ENCODE assay signal across 9 cellular contexts in the genomic region with DNA sequence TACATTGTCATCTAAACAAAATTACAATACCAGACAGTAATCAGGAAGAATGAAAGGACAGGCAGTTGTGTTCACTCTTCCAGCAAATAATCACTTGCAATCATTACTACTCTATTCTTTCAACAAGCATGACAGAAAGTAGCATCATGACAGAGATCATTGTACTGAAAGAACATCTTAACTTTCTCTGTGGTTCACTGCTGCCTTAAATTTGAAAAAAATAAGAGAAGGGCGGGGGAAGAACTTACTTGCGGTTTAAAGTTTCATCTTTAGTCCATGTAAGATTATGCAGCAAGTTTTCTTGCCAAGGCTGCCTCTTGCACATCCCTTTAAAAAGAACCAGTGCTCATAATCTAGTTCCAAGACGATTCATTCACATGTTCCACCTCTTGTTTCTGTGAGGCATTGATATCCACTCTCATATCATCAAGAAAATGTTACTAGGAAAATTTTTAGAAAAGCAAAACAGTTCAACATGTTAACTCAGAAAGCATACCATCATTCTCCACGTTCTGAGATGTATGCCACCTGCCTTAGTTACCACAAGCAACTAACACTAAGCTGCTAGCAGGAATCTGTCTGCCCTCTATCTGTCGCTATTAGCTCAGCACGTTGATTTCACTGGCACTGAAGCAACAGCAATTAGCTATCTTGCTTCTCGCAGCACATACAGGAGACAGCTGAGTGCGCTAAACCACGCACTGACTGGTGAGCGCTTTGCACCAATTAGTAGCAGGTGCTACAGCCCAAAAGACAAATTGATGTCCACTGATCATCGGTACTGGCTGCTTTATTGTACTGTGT. TPM values are rescaled to one million over a fixed set of nuclear protein-coding genes. Genes with fewer than 3 reads are reported as not detected.
A peak's percentile ranks its signal among the peaks of the same experiment; 100 is the strongest.
DNase-seq lines count a peak whose midpoint lies in the region; ATAC-seq and TF ChIP-seq lines count a peak whose summit lies in the region.
"Had no signal": no experiment of that assay in that cellular context is flagged by ENCODE, and none has a peak within 500 bp of the region (broad histone marks: within the 10 kb centered on the region; RNA-seq: fewer than 3 reads in every experiment).

A gene (minus strand): TSS at position 555 of the 804 bp plus-strand sequence. CDS start 136,969 bp downstream, outside the sequence.

- no peak within 1 kb of the TSS for H2BK5ac ChIP-seq in H9 (ENCODE audit: insufficient read length, low read length)

- no peak within 1 kb of the TSS for H3K23ac ChIP-seq in H9 (ENCODE audit: insufficient read length, low read depth, low read length)

- H4K8ac ChIP-seq in H9 (replicated peaks; ENCODE audit: insufficient read length, low read depth, low read length) = no peak within 1 kb of the TSS

- no peaks in the 10 kb centered on the region for H3K4me1 ChIP-seq in H9 (ENCODE audit: insufficient read depth, low read length)
- no peaks in the 10 kb centered on the region for H3K4me1 ChIP-seq in psoas muscle

- H3K27me3 Mint-ChIP-seq in H9 (ENCODE audit: low read depth) = peaks cover 2% of the 10 kb centered on the region; the same call in 1 of the 2 replicates

- no peak within 1 kb of the TSS for H3K56ac ChIP-seq in H9 (ENCODE audit: insufficient read length, low read depth, low read length)

- no peak within 1 kb of the TSS for H3K4ac ChIP-seq in H9 (ENCODE audit: low read depth, low read length)

- H3K36me3 Mint-ChIP-seq in H9 (ENCODE audit: insufficient read depth in 1 of 3, low read depth in 3 of 3) = no peaks in the 10 kb centered on the region

- H4K91ac ChIP-seq in H9 (ENCODE audit: insufficient read length, low read depth, low read length) = no peak within 1 kb of the TSS

- no peak within 1 kb of the TSS for H3T11ph ChIP-seq in H9 (ENCODE audit: low read length)

- DNase-seq in H9 = peak; percentile 74
- peak; percentile 37 for DNase-seq in NCI-H82 treated with DMSO at 0.1 percent for 48 hours (lab: John Stamatoyannopoulos, UW; ENCODE audit: unreplicated experiment)
- peak; percentile 24 for DNase-seq in fibroblast of pulmonary artery (ENCODE audit: low read depth)
- no peak for DNase-seq in psoas muscle
- DNase-seq in SKM-1 (lab: John Stamatoyannopoulos, UW; ENCODE audit: unreplicated experiment) = no peak
- no peak for DNase-seq in cortex of kidney (lab: John Stamatoyannopoulos, UW)
- DNase-seq in HK-2 (ENCODE audit: unreplicated experiment) = no peak
- DNase-seq: activated gamma-delta T cell treated with Interleukin-2 at 50 U/mL for 16 hours had no signal

- H4K5ac ChIP-seq in H9 (ENCODE audit: insufficient read length, low read depth, low read length) = no peak within 1 kb of the TSS

- H3K36me3 ChIP-seq in psoas muscle (ENCODE audit: insufficient read depth in 1 of 2, low read depth in 1 of 2) = no peaks in the 10 kb centered on the region

- no peak within 1 kb of the TSS for H3K4me3 Mint-ChIP-seq in H9

- H4K20me1 ChIP-seq in H9 (ENCODE audit: control insufficient read depth, insufficient read depth, insufficient read length) = no peaks in the 10 kb centered on the region

- peak; percentile 66 for TF ChIP-seq CTCF in H9 (conservative IDR thresholded peaks at IDR 0.05)
- TF ChIP-seq CTCF in fibroblast of pulmonary artery (IDR thresholded peaks at IDR 0.05; ENCODE audit: low read length, missing control alignments) = peak; percentile 38
- peak; percentile 14 for TF ChIP-seq CTCF in psoas muscle (IDR thresholded peaks at IDR 0.05)

- H3K27me3 ChIP-seq in H9 (ENCODE audit: insufficient read depth, low read length) (no peaks in the 10 kb centered on the region), psoas muscle (ENCODE audit: insufficient read depth in 3 of 3, low read length in 2 of 3) (no peaks in the 10 kb centered on the region)

- no peak within 1 kb of the TSS for H2BK12ac ChIP-seq in H9 (ENCODE audit: insufficient read length, low read depth, low read length)

- H2AK5ac ChIP-seq in H9 (ENCODE audit: insufficient read length, low read length) = no peak within 1 kb of the TSS

- no peaks in the 10 kb centered on the region for H3K79me1 ChIP-seq in H9 (ENCODE audit: insufficient read depth, low read depth, low read length, poor library complexity, severe bottlenecking)

- no CpG with 5 or more reads among the region's 11 CpGs for WGBS in H9 (ENCODE audit: extremely low coverage, insufficient read length, low lambda C conversion rate)
- WGBS in psoas muscle, 3 donors = 8 to 13% (median 10%) methylated on average over 11 of the region's 11 CpGs

- H3K27ac Mint-ChIP-seq in H9 = no peak within 1 kb of the TSS; a peak in 1 of 7 replicates

- intact Hi-C loops in psoas muscle (cut with DNase I) = no loop called here

- no peak within 1 kb of the TSS for H3K27ac ChIP-seq in H9 (ENCODE audit: insufficient read length, low read depth, low read length)
- no peak within 1 kb of the TSS for H3K27ac ChIP-seq in psoas muscle

- H3K23me2 ChIP-seq in H9 (ENCODE audit: insufficient read length, low read depth, low read length, poor library complexity, severe bottlenecking) = no peaks in the 10 kb centered on the region

- no peak within 1 kb of the TSS for H2AFZ ChIP-seq in H9 (ENCODE audit: low read length)

- H3K79me2 ChIP-seq in H9 (ENCODE audit: insufficient read depth, low read length) = no peaks in the 10 kb centered on the region

- no peak within 1 kb of the TSS for H2BK20ac ChIP-seq in H9 (ENCODE audit: low read depth, low read length, poor library complexity, severe bottlenecking)

- H3K9ac ChIP-seq in H9 (ENCODE audit: extremely low read depth, insufficient read length, low read length) = no peak within 1 kb of the TSS

- no peak within 1 kb of the TSS for H3K18ac ChIP-seq in H9 (ENCODE audit: insufficient read length, low read depth, low read length)

- ATAC-seq in psoas muscle (peak in 1 of 4 donors; percentile 55), HG02763 (IDR thresholded peaks at IDR 0.05; ENCODE audit: unreplicated experiment) (no peak)

- H3K4me3 ChIP-seq in fibroblast of pulmonary artery (replicated peaks; ENCODE audit: low read depth, low read length) (no peak within 1 kb of the TSS), psoas muscle (no peak within 1 kb of the TSS)

- H3K4me1 Mint-ChIP-seq in H9 = peaks cover 8 to 13% of the 10 kb centered on the region in 2 experiments

- H3K9me3 ChIP-seq in H9 (ENCODE audit: control insufficient read depth, low read depth, low read length) (no peaks in the 10 kb centered on the region), psoas muscle (no peaks in the 10 kb centered on the region)

- H3K4me2 ChIP-seq in H9 (ENCODE audit: insufficient read depth, insufficient read length, low read length) = no peak within 1 kb of the TSS

- no peaks in the 10 kb centered on the region for H3K9me3 Mint-ChIP-seq in H9

- H2BK15ac ChIP-seq in H9 (ENCODE audit: low read depth, low read length) = no peak within 1 kb of the TSS

- H2BK120ac ChIP-seq in H9 (ENCODE audit: low read depth, low read length, poor library complexity, severe bottlenecking) = no peak within 1 kb of the TSS

- H3K14ac ChIP-seq in H9 (ENCODE audit: insufficient read depth, low read length) = no peak within 1 kb of the TSS; the same call in 1 of the 2 replicates

RNA-seq across cellular contexts. Expression of the gene that starts here (rescaled TPM):
- 0.61 and 0.75 TPM in 2 replicates for total RNA-seq in H9 (2021)
- not detected for total RNA-seq in psoas muscle
- not detected for polyA plus RNA-seq in psoas muscle

Comparison
In these comparisons a context has a peak if more than half of its experiments do, and no peak if none do; other contexts are left out.
1. Peak in DNase-seq in H9; RNA of the gene not detected or under 1 TPM.
2. DNase-seq: peak in NCI-H82 treated with DMSO at 0.1 percent for 48 hours (single experiment) and fibroblast of pulmonary artery (single experiment); none in psoas muscle (0 of 2), SKM-1 (single experiment), cortex of kidney (single experiment) and HK-2 (single experiment).
3. CTCF ChIP-seq: peak in every context shown above with its lines; median percentile 66 in H9; 38 in fibroblast of pulmonary artery; 14 in psoas muscle.